In genomic region chr1:109466100-109466439, GRCh38 we compare ENCODE assay signal across 8 cellular contexts. TPM values are rescaled to one million over a fixed set of nuclear protein-coding genes. Genes with fewer than 3 reads are reported as not detected.
DNase-seq lines count a peak whose midpoint lies in the region; ATAC-seq, FAIRE-seq and TF ChIP-seq lines count a peak whose summit lies in the region.

No MANE protein-coding gene starts in this region.

- TF ChIP-seq POLR2A in body of pancreas (IDR thresholded peaks at IDR 0.05) = no peak

- H2BK5ac ChIP-seq in mesenchymal stem cell (ENCODE audit: low read depth, low read length, poor library complexity, severe bottlenecking) = no peak overlapping the region

- H3K4me3 ChIP-seq in body of pancreas (peak overlapping the region; percentile 35 to 68), mesenchymal stem cell (ENCODE audit: insufficient read depth in 1 of 2, low read depth in 1 of 2, low read length in 2 of 2) (peak overlapping the region; percentile 57 to 85)

- H3K4me3 Mint-ChIP-seq in activated naive CD4-positive, alpha-beta T cell treated with anti-CD3 and anti-CD28 coated beads, Interleukin-2, amount 50 U/mL, for 24 hours = peak overlapping the region; percentile 73
- peak overlapping the region; percentile 86 for H3K4me3 Mint-ChIP-seq in type B pancreatic cell

- no peak overlapping the region for H4K8ac ChIP-seq in mesenchymal stem cell (ENCODE audit: low read length)

- H2BK12ac ChIP-seq in mesenchymal stem cell (ENCODE audit: low read length in 2 of 2) = no peak overlapping the region

- H3K9me3 ChIP-seq in body of pancreas (no peaks in the 10 kb centered on the region), mesenchymal stem cell (ENCODE audit: control insufficient read depth, low read length) (no peaks in the 10 kb centered on the region)

- H3K27me3 Mint-ChIP-seq in activated naive CD4-positive, alpha-beta T cell treated with anti-CD3 and anti-CD28 coated beads, Interleukin-2, amount 50 U/mL, for 24 hours = peaks cover 45% of the 10 kb centered on the region
- peaks cover 92% of the 10 kb centered on the region for H3K27me3 Mint-ChIP-seq in type B pancreatic cell

- H2BK15ac ChIP-seq in mesenchymal stem cell (ENCODE audit: low read depth, poor library complexity, severe bottlenecking) = peak overlapping the region; percentile 2

- intact Hi-C loops in body of pancreas (cut with DNase I) = no loop called here

- H3K79me1 ChIP-seq in mesenchymal stem cell (replicated peaks; ENCODE audit: low read length, poor library complexity, severe bottlenecking) = no peaks in the 10 kb centered on the region

- no peak for TF ChIP-seq CTCF in body of pancreas (IDR thresholded peaks at IDR 0.05)
- no peak for TF ChIP-seq CTCF in type B pancreatic cell (conservative IDR thresholded peaks at IDR 0.05)

- no peak overlapping the region for H3K14ac ChIP-seq in mesenchymal stem cell (ENCODE audit: low read length in 2 of 2)

- H2AK5ac ChIP-seq in mesenchymal stem cell (ENCODE audit: low read length, severe bottlenecking) = no peak overlapping the region

- peak overlapping the region; percentile 93 for H3K9ac ChIP-seq in mesenchymal stem cell (ENCODE audit: low read length)

- DNase-seq in activated naive CD4-positive, alpha-beta T cell (lab: John Stamatoyannopoulos, UW) = no peak
- DNase-seq in body of pancreas (no peak), mesenchymal stem cell (no peak), type B pancreatic cell (ENCODE audit: extremely low spot score, unreplicated experiment) (no peak), GM19240 (ENCODE audit: insufficient read length, low spot score) (no peak), HTR-8/SVneo (ENCODE audit: insufficient read length, low spot score) (no peak)
- no peak for DNase-seq in activated CD4-positive, CD25-positive, alpha-beta regulatory T cell (lab: John Stamatoyannopoulos, UW)

- FAIRE-seq in HTR-8/SVneo (lab: Jason Lieb, UNC) = no peak

- H3K4me2 ChIP-seq in mesenchymal stem cell (ENCODE audit: low read length, poor library complexity, severe bottlenecking) = peak overlapping the region; percentile 76

- no peaks in the 10 kb centered on the region for H3K36me3 Mint-ChIP-seq in activated naive CD4-positive, alpha-beta T cell treated with anti-CD3 and anti-CD28 coated beads, Interleukin-2, amount 50 U/mL, for 24 hours
- no peaks in the 10 kb centered on the region for H3K36me3 Mint-ChIP-seq in type B pancreatic cell

- no peak overlapping the region for H2BK120ac ChIP-seq in mesenchymal stem cell (ENCODE audit: low read depth, low read length)

- no peak overlapping the region for H3K23ac ChIP-seq in mesenchymal stem cell (ENCODE audit: low read length in 2 of 2)

- peak overlapping the region in 1 of 2 experiments; percentile 11 for H3K18ac ChIP-seq in mesenchymal stem cell (ENCODE audit: low read depth in 1 of 2, low read length in 2 of 2)

- no peaks in the 10 kb centered on the region for H3K9me3 Mint-ChIP-seq in activated naive CD4-positive, alpha-beta T cell treated with anti-CD3 and anti-CD28 coated beads, Interleukin-2, amount 50 U/mL, for 24 hours
- no peaks in the 10 kb centered on the region for H3K9me3 Mint-ChIP-seq in type B pancreatic cell

- H3K4me1 Mint-ChIP-seq in activated naive CD4-positive, alpha-beta T cell treated with anti-CD3 and anti-CD28 coated beads, Interleukin-2, amount 50 U/mL, for 24 hours = peaks cover 7% of the 10 kb centered on the region
- H3K4me1 Mint-ChIP-seq in type B pancreatic cell (ENCODE audit: unreplicated experiment) = no peaks in the 10 kb centered on the region

- no peak for ATAC-seq in body of pancreas

- no peak overlapping the region for H3K4ac ChIP-seq in mesenchymal stem cell (ENCODE audit: low read depth in 1 of 2, low read length in 2 of 2)

- H3K4me1 ChIP-seq in body of pancreas (peaks cover 19% of the 10 kb centered on the region), mesenchymal stem cell (ENCODE audit: control insufficient read depth, insufficient read depth, low read depth, low read length) (peaks cover 9% of the 10 kb centered on the region)

- H3K27ac ChIP-seq in body of pancreas = peak overlapping the region; percentile 37 to 66 (median 54)
- no peak overlapping the region for H3K27ac ChIP-seq in mesenchymal stem cell (ENCODE audit: low read length, poor library complexity, severe bottlenecking)

- WGBS in body of pancreas, 2 donors = 4 to 9% methylated on average over 13 to 21 of the region's 21 CpGs
- WGBS in mesenchymal stem cell = 7% methylated on average over 20 of the region's 21 CpGs

- no peaks in the 10 kb centered on the region for H3K27me3 ChIP-seq in body of pancreas
- H3K27me3 ChIP-seq in mesenchymal stem cell (ENCODE audit: control insufficient read depth in 1 of 2, insufficient read depth in 1 of 2, low read length in 2 of 2) = peaks cover 0 to 76% of the 10 kb centered on the region in 2 experiments

- H3K36me3 ChIP-seq in body of pancreas (replicated peaks in 1 of 2; ENCODE audit: insufficient read depth in 1 of 2, low read depth in 2 of 2) (no peaks in the 10 kb centered on the region), mesenchymal stem cell (ENCODE audit: control insufficient read depth in 1 of 2, insufficient read depth in 2 of 2, low read depth in 1 of 2, low read length in 2 of 2) (no peaks in the 10 kb centered on the region)

- peak overlapping the region; percentile 90 for H2AFZ ChIP-seq in mesenchymal stem cell (ENCODE audit: low read depth, low read length)

- no peak overlapping the region for H3K27ac Mint-ChIP-seq in activated naive CD4-positive, alpha-beta T cell treated with anti-CD3 and anti-CD28 coated beads, Interleukin-2, amount 50 U/mL, for 24 hours
- H3K27ac Mint-ChIP-seq in type B pancreatic cell = peak overlapping the region; percentile 59

- no peak overlapping the region for H4K91ac ChIP-seq in mesenchymal stem cell (ENCODE audit: low read length)

RNA-seq across cellular contexts. Expression of gene SYPL2, which starts 0.3 kb away (rescaled TPM):
- total RNA-seq in body of pancreas = 1 to 10 TPM; 1.8 to 2.3 TPM
- 0.47 TPM for polyA plus RNA-seq in mesenchymal stem cell (2013, experiment 1 of 2)
- polyA plus RNA-seq in mesenchymal stem cell (2013, experiment 2 of 2) = 0.52 TPM
- 0.33 and 0.58 TPM in 2 replicates for total RNA-seq in type B pancreatic cell (ENCODE audit: low replicate concordance)

RNA-seq across cellular contexts. Expression of gene ATXN7L2, which starts 17.6 kb away (rescaled TPM):
- total RNA-seq in body of pancreas = 1 to 10 TPM; 2.6 to 5.9 TPM
- 2.0 TPM for polyA plus RNA-seq in mesenchymal stem cell (2013, experiment 1 of 2)
- polyA plus RNA-seq in mesenchymal stem cell (2013, experiment 2 of 2) = 2.0 TPM
- 5.7 and 12.0 TPM in 2 replicates for total RNA-seq in type B pancreatic cell (ENCODE audit: low replicate concordance)

RNA-seq across cellular contexts. Expression of gene CYB561D1, which starts 27.8 kb away (rescaled TPM):
- total RNA-seq in body of pancreas = 1 to 10 TPM; 6.2 to 6.9 TPM
- 4.1 TPM for polyA plus RNA-seq in mesenchymal stem cell (2013, experiment 1 of 2)
- polyA plus RNA-seq in mesenchymal stem cell (2013, experiment 2 of 2) = 4.2 TPM
- 10.4 and 14.3 TPM in 2 replicates for total RNA-seq in type B pancreatic cell (ENCODE audit: low replicate concordance)

RNA-seq across cellular contexts. Expression of gene PSMA5, which starts 39.8 kb away (rescaled TPM):
- 1 to 10 TPM; 8.6 to 8.9 TPM for total RNA-seq in body of pancreas
- polyA plus RNA-seq in mesenchymal stem cell (2013, experiment 1 of 2) = 80.5 TPM
- 87.1 TPM for polyA plus RNA-seq in mesenchymal stem cell (2013, experiment 2 of 2)
- 84.3 and 85.7 TPM in 2 replicates for total RNA-seq in type B pancreatic cell (ENCODE audit: low replicate concordance)

RNA-seq across cellular contexts. Expression of gene AMIGO1, which starts 43.5 kb away (rescaled TPM):
- total RNA-seq in body of pancreas (1 to 10 TPM; 2.6 to 8.6 TPM), type B pancreatic cell (ENCODE audit: low replicate concordance) (5.4 and 6.1 TPM in 2 replicates)
- 0.36 TPM for polyA plus RNA-seq in mesenchymal stem cell (2013, experiment 1 of 2)
- 0.36 TPM for polyA plus RNA-seq in mesenchymal stem cell (2013, experiment 2 of 2)
